In the genomic region with DNA sequence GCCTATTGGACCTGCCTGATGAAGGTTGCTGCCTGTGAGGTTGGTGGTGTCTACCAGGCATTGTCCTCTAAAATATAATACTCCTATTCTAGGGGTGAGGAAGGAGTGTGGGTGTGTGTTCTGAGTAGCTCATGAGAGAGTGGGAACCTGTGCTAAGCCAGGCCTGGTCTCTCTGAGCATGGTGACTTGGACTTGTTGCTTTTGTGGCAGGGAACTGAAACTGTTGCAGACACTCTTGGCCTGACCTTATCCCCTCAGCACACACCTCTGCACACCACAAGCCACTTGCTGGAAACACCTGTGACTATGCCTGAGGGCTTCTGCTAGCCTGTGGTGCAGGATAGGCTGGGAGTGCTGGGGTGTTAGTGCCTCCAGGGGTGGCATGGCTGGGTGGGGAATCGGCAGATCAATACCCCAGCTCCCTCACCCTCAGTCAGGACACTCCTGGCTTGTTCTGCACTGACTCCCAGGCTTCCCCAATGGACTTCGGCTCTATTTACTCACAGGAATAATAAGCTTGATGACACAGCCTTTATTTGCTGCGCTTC, we compare ENCODE assay signal across 9 cellular contexts. TPM values are rescaled to one million over a fixed set of nuclear protein-coding genes. Genes with fewer than 3 reads are reported as not detected.
DNase-seq lines count a peak whose midpoint lies in the region; ATAC-seq and TF ChIP-seq lines count a peak whose summit lies in the region.
"Had no signal": no experiment of that assay in that cellular context is flagged by ENCODE, and none has a peak within 500 bp of the region (broad histone marks: within the 10 kb centered on the region; RNA-seq: fewer than 3 reads in every experiment).

No MANE protein-coding gene starts in this region.

- H3K27ac ChIP-seq in upper lobe of right lung: no peak overlapping the region
- H3K27ac ChIP-seq in testis: no peak overlapping the region

- H3K4me1 ChIP-seq in upper lobe of right lung (no peaks in the 10 kb centered on the region), testis (no peaks in the 10 kb centered on the region)

- ATAC-seq in HG02981 (IDR thresholded peaks at IDR 0.05; ENCODE audit: unreplicated experiment): peak; percentile 70
- ATAC-seq in upper lobe of right lung: peak; percentile 54

- DNase-seq in activated gamma-delta T cell treated with Interleukin-2 at 50 U/mL for 16 hours: peak; percentile 23
- no peak for DNase-seq in activated gamma-delta T cell (lab: John Stamatoyannopoulos, UW)
- peak; percentile 91 for DNase-seq in RPMI8226
- DNase-seq in upper lobe of right lung: no peak
- DNase-seq in NCI-H1694 treated with DMSO at 0.1 percent for 48 hours (lab: John Stamatoyannopoulos, UW): no peak
- DNase-seq in testis: no peak
- DNase-seq in NCI-H128 (lab: John Stamatoyannopoulos, UW; ENCODE audit: unreplicated experiment): no peak
- DNase-seq: effector CD8-positive, alpha-beta T cell had no signal

- H3K36me3 ChIP-seq in upper lobe of right lung (no peaks in the 10 kb centered on the region), testis (ENCODE audit: low read depth, missing control alignments) (no peaks in the 10 kb centered on the region)

- no peak overlapping the region for H3K4me3 ChIP-seq in upper lobe of right lung
- no peak overlapping the region for H3K4me3 ChIP-seq in testis

- H3K9me3 ChIP-seq in upper lobe of right lung (no peaks in the 10 kb centered on the region), testis (no peaks in the 10 kb centered on the region)

- no peak for TF ChIP-seq CTCF in upper lobe of right lung (IDR thresholded peaks at IDR 0.05)
- TF ChIP-seq CTCF in testis (IDR thresholded peaks at IDR 0.05): no peak

- H3K27me3 ChIP-seq in upper lobe of right lung (no peaks in the 10 kb centered on the region), testis (no peaks in the 10 kb centered on the region)

- no peak for TF ChIP-seq POLR2A in testis (IDR thresholded peaks at IDR 0.05)

- WGBS in testis, 2 donors: 91 to 93% methylated on average over 3 of the region's 3 CpGs

- intact Hi-C loops in upper lobe of right lung (cut with DNase I): no loop called here
- intact Hi-C loops in testis (cut with DNase I; ENCODE audit: low total_unique reads): no loop called here

RNA-seq across cellular contexts. Expression of a gene that starts 29.9 kb away (rescaled TPM):
- total RNA-seq in upper lobe of right lung (47.6 TPM), testis (10 to 100 TPM in 1 of 2 donors, 1 to 10 TPM in 1; 8.0 to 11.3 TPM)
- 6.8 TPM for polyA plus RNA-seq in testis (ENCODE audit: insufficient read depth, low read depth, low replicate concordance)

Comparison
In these comparisons a context has a peak if more than half of its experiments do, and no peak if none do; other contexts are left out.
1. DNase-seq: peak in activated gamma-delta T cell treated with Interleukin-2 at 50 U/mL for 16 hours (single experiment) and RPMI8226 (single experiment); none in activated gamma-delta T cell (single experiment), upper lobe of right lung (single experiment), NCI-H1694 treated with DMSO at 0.1 percent for 48 hours (single experiment), testis (single experiment) and NCI-H128 (single experiment).